In the genomic region with DNA sequence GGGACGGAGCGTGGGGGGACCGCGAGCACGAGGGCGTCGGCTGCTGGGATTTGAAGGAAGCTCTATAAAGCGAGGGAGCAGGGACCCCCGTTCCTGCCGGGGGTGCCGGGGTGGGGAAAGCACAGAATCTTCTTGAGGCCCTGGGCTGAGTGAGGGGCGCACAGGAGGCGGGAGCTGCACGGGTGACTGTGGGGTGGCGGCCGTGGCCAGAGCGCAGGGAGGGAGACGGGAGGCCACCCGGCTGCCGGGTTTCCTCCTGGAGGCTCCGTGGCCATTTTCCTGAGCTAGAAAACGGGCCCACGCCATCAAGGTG, we compare ENCODE assay signal across 29 cellular contexts.
"Had no signal": no experiment of that assay in that cellular context is flagged by ENCODE, and none has a peak within 500 bp of the region (broad histone marks: within the 10 kb centered on the region; RNA-seq: fewer than 3 reads in every experiment).

No MANE protein-coding gene starts in this region.

- ATAC-seq: activated CD8-positive, alpha-beta T cell treated with anti-CD3 and anti-CD28 coated beads for 36 hours; activated T-cell treated with anti-CD3 and anti-CD28 coated beads, Interleukin-2, amount 50 U/mL, for 72 hours; activated T-helper 17 cell treated with anti-CD3 and anti-CD28 coated beads, Interleukin-2, amount 50 U/mL, for 72 hours; Right ventricle myocardium inferior had no signal

- H3K4me2 ChIP-seq: PC-9 had no signal

- H3K4me3 Mint-ChIP-seq: activated CD8-positive, alpha-beta T cell treated with anti-CD3 and anti-CD28 coated beads for 36 hours; activated naive CD8-positive, alpha-beta T cell treated with anti-CD3 and anti-CD28 coated beads for 36 hours; activated T-cell treated with anti-CD3 and anti-CD28 coated beads, Interleukin-2, amount 50 U/mL, for 72 hours; activated T-helper 17 cell treated with anti-CD3 and anti-CD28 coated beads, Interleukin-2, amount 50 U/mL, for 72 hours; central memory CD8-positive, alpha-beta T cell had no signal

- H3K9me3 Mint-ChIP-seq: activated CD8-positive, alpha-beta T cell treated with anti-CD3 and anti-CD28 coated beads for 36 hours; activated naive CD8-positive, alpha-beta T cell treated with anti-CD3 and anti-CD28 coated beads for 36 hours; activated T-helper 17 cell treated with anti-CD3 and anti-CD28 coated beads, Interleukin-2, amount 50 U/mL, for 72 hours had no signal

- H3K36me3 ChIP-seq: brain microvascular endothelial cell, WERI-Rb-1 had no signal

- H3K4me3 ChIP-seq: PC-9 had no signal

- H3K27ac ChIP-seq: brain microvascular endothelial cell, PC-9, RWPE1, WERI-Rb-1 had no signal

- H3K4me1 Mint-ChIP-seq: activated naive CD8-positive, alpha-beta T cell treated with anti-CD3 and anti-CD28 coated beads for 36 hours; activated T-helper 17 cell treated with anti-CD3 and anti-CD28 coated beads, Interleukin-2, amount 50 U/mL, for 72 hours; central memory CD8-positive, alpha-beta T cell had no signal

- H3K36me3 Mint-ChIP-seq: activated naive CD8-positive, alpha-beta T cell treated with anti-CD3 and anti-CD28 coated beads for 36 hours had no signal

- H3K27ac Mint-ChIP-seq: activated CD8-positive, alpha-beta T cell treated with anti-CD3 and anti-CD28 coated beads for 36 hours; activated naive CD8-positive, alpha-beta T cell treated with anti-CD3 and anti-CD28 coated beads for 36 hours; activated T-cell treated with anti-CD3 and anti-CD28 coated beads, Interleukin-2, amount 50 U/mL, for 72 hours; activated T-helper 17 cell treated with anti-CD3 and anti-CD28 coated beads, Interleukin-2, amount 50 U/mL, for 72 hours had no signal

- DNase-seq: activated CD4-positive, alpha-beta T cell treated with anti-CD3 and anti-CD28 coated beads for 1 hour; activated CD4-positive, alpha-beta T cell treated with anti-CD3 and anti-CD28 coated beads for 48 hours; activated CD4-positive, CD25-positive, alpha-beta regulatory T cell; activated CD8-positive, alpha-beta T cell treated with anti-CD3 and anti-CD28 coated beads for 36 hours; activated effector memory CD4-positive, alpha-beta T cell treated with anti-CD3 and anti-CD28 coated beads, Interleukin-2, amount 50 U/mL, for 16 hours; activated naive CD4-positive, alpha-beta T cell; activated naive CD4-positive, alpha-beta T cell treated with anti-CD3 and anti-CD28 coated beads, Interleukin-2, amount 50 U/mL, for 16 hours; activated naive CD8-positive, alpha-beta T cell treated with anti-CD3 and anti-CD28 coated beads for 36 hours; activated T-cell treated with anti-CD3 and anti-CD28 coated beads, Interleukin-2, amount 50 U/mL, for 1 hour; activated T-cell treated with anti-CD3 and anti-CD28 coated beads, Interleukin-2, amount 50 U/mL, for 72 hours; amniotic stem cell; aorta; brain microvascular endothelial cell; NCI-H146; NCI-H2029 treated with DMSO at 0.1 percent for 48 hours; NCI-H2171 treated with DMSO at 0.1 percent for 48 hours; NCI-H2227 treated with DMSO at 0.1 percent for 48 hours; NCI-H446; NCI-H510A treated with DMSO at 0.1 percent for 48 hours; NCI-H526 treated with DMSO at 0.1 percent for 48 hours; NCI-H774; PC-9; SIG-M5; T1000; WERI-Rb-1 had no signal

- H2AFZ ChIP-seq: PC-9 had no signal

- H3K27me3 ChIP-seq: brain microvascular endothelial cell had no signal

- H3K27me3 Mint-ChIP-seq: activated CD8-positive, alpha-beta T cell treated with anti-CD3 and anti-CD28 coated beads for 36 hours; activated naive CD8-positive, alpha-beta T cell treated with anti-CD3 and anti-CD28 coated beads for 36 hours; activated T-helper 17 cell treated with anti-CD3 and anti-CD28 coated beads, Interleukin-2, amount 50 U/mL, for 72 hours; central memory CD8-positive, alpha-beta T cell had no signal
